Comparison of ENCODE assay signal across 1 cellular context in the genomic region with DNA sequence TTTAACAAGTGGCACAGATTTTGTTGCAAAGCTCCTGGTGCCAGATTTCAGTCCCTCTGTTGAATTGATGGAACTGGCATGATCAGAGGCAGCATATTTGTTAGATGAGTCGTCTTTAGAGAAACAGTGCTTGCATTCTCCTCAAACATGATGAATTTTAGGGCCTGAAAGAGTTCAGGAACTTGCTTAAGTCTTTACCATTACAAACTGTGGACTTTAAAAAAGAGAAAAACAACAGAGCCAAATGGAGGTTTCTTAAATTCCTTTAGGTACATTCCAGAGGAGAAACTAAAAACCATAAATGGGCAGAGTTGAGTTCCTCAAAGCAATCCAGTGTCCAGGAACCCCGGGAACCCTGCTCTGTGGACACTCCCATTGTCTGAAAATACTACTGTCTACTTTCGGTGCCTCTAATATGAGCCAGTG.
A peak's percentile ranks its signal among the peaks of the same experiment; 100 is the strongest.
TF ChIP-seq lines count a peak whose summit lies in the region.

No MANE protein-coding gene starts in this region.

TF ChIP-seq in HepG2, 621 proteins besides CTCF, POLR2A, EP300 and RAD21:
- no peak for TF ChIP-seq ZNF232 (CRISPR knock-in tag; IDR thresholded peaks at IDR 0.05; ENCODE audit: borderline replicate concordance)
- TF ChIP-seq, protein P1, sequence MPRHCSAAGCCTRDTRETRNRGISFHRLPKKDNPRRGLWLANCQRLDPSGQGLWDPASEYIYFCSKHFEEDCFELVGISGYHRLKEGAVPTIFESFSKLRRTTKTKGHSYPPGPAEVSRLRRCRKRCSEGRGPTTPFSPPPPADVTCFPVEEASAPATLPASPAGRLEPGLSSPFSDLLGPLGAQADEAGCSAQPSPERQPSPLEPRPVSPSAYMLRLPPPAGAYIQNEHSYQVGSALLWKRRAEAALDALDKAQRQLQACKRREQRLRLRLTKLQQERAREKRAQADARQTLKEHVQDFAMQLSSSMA (CRISPR knock-in tag; IDR thresholded peaks at IDR 0.05) = no peak
- TF ChIP-seq ZNF468 (CRISPR knock-in tag; IDR thresholded peaks at IDR 0.05) = no peak
- 0 out of 2 replicates have a peak, but pooled peaks have one; percentile 38 for TF ChIP-seq JUN (CRISPR knock-in tag; IDR thresholded peaks at IDR 0.05)
- TF ChIP-seq ZNF33A (CRISPR knock-in tag; IDR thresholded peaks at IDR 0.05; ENCODE audit: borderline replicate concordance) = no peak
- TF ChIP-seq, protein P2, sequence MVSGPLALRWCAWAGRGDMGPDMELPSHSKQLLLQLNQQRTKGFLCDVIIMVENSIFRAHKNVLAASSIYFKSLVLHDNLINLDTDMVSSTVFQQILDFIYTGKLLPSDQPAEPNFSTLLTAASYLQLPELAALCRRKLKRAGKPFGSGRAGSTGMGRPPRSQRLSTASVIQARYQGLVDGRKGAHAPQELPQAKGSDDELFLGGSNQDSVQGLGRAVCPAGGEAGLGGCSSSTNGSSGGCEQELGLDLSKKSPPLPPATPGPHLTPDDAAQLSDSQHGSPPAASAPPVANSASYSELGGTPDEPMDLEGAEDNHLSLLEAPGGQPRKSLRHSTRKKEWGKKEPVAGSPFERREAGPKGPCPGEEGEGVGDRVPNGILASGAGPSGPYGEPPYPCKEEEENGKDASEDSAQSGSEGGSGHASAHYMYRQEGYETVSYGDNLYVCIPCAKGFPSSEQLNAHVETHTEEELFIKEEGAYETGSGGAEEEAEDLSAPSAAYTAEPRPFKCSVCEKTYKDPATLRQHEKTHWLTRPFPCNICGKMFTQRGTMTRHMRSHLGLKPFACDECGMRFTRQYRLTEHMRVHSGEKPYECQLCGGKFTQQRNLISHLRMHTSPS (CRISPR knock-in tag; IDR thresholded peaks at IDR 0.05; ENCODE audit: low read depth) = no peak
- TF ChIP-seq FOSL2 (CRISPR knock-in tag; IDR thresholded peaks at IDR 0.05) = peak; percentile 72
- no peak for TF ChIP-seq TMF1 (CRISPR knock-in tag; IDR thresholded peaks at IDR 0.05; ENCODE audit: low read depth)
- TF ChIP-seq, protein P3, sequence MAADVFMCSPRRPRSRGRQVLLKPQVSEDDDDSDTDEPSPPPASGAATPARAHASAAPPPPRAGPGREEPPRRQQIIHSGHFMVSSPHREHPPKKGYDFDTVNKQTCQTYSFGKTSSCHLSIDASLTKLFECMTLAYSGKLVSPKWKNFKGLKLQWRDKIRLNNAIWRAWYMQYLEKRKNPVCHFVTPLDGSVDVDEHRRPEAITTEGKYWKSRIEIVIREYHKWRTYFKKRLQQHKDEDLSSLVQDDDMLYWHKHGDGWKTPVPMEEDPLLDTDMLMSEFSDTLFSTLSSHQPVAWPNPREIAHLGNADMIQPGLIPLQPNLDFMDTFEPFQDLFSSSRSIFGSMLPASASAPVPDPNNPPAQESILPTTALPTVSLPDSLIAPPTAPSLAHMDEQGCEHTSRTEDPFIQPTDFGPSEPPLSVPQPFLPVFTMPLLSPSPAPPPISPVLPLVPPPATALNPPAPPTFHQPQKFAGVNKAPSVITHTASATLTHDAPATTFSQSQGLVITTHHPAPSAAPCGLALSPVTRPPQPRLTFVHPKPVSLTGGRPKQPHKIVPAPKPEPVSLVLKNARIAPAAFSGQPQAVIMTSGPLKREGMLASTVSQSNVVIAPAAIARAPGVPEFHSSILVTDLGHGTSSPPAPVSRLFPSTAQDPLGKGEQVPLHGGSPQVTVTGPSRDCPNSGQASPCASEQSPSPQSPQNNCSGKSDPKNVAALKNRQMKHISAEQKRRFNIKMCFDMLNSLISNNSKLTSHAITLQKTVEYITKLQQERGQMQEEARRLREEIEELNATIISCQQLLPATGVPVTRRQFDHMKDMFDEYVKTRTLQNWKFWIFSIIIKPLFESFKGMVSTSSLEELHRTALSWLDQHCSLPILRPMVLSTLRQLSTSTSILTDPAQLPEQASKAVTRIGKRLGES (CRISPR knock-in tag; IDR thresholded peaks at IDR 0.05; ENCODE audit: borderline replicate concordance) = no peak
- no peak for TF ChIP-seq NFE2 (CRISPR knock-in tag; IDR thresholded peaks at IDR 0.05)
- TF ChIP-seq ZFP36L1 (CRISPR knock-in tag; IDR thresholded peaks at IDR 0.05) = no peak
- TF ChIP-seq, protein P4, sequence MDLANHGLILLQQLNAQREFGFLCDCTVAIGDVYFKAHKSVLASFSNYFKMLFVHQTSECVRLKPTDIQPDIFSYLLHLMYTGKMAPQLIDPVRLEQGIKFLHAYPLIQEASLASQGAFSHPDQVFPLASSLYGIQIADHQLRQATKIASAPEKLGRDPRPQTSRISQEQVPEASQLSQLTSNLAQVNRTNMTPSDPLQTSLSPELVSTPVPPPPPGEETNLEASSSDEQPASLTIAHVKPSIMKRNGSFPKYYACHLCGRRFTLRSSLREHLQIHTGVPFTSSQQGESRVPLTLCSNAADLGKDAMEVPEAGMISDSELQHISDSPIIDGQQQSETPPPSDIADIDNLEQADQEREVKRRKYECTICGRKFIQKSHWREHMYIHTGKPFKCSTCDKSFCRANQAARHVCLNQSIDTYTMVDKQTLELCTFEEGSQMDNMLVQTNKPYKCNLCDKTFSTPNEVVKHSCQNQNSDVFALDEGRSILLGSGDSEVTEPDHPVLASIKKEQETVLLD (CRISPR knock-in tag; IDR thresholded peaks at IDR 0.05; ENCODE audit: low read depth) = no peak
- TF ChIP-seq, protein P5, sequence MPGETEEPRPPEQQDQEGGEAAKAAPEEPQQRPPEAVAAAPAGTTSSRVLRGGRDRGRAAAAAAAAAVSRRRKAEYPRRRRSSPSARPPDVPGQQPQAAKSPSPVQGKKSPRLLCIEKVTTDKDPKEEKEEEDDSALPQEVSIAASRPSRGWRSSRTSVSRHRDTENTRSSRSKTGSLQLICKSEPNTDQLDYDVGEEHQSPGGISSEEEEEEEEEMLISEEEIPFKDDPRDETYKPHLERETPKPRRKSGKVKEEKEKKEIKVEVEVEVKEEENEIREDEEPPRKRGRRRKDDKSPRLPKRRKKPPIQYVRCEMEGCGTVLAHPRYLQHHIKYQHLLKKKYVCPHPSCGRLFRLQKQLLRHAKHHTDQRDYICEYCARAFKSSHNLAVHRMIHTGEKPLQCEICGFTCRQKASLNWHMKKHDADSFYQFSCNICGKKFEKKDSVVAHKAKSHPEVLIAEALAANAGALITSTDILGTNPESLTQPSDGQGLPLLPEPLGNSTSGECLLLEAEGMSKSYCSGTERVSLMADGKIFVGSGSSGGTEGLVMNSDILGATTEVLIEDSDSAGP (CRISPR knock-in tag; IDR thresholded peaks at IDR 0.05; ENCODE audit: borderline replicate concordance) = no peak
- TF ChIP-seq ZMYM2 (CRISPR knock-in tag; IDR thresholded peaks at IDR 0.05) = no peak
- TF ChIP-seq WIZ (CRISPR knock-in tag; IDR thresholded peaks at IDR 0.05) = no peak
- TF ChIP-seq ZNF274 (CRISPR knock-in tag; IDR thresholded peaks at IDR 0.05) = no peak
- no peak for TF ChIP-seq ZNF720 (CRISPR knock-in tag; IDR thresholded peaks at IDR 0.05)
- TF ChIP-seq ZNF709 (CRISPR knock-in tag; IDR thresholded peaks at IDR 0.05) = no peak
- TF ChIP-seq ZNF484 (CRISPR knock-in tag; IDR thresholded peaks at IDR 0.05; ENCODE audit: borderline replicate concordance, low read depth) = no peak
- peak; percentile 59 for TF ChIP-seq TEAD3 (CRISPR knock-in tag; optimal IDR thresholded peaks at IDR 0.05; ENCODE audit: borderline replicate concordance)
- TF ChIP-seq, protein P6, sequence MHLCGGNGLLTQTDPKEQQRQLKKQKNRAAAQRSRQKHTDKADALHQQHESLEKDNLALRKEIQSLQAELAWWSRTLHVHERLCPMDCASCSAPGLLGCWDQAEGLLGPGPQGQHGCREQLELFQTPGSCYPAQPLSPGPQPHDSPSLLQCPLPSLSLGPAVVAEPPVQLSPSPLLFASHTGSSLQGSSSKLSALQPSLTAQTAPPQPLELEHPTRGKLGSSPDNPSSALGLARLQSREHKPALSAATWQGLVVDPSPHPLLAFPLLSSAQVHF (CRISPR knock-in tag; IDR thresholded peaks at IDR 0.05) = no peak
- no peak for TF ChIP-seq NFE2L2 (IDR thresholded peaks at IDR 0.05; ENCODE audit: low read length)
- TF ChIP-seq BORCS8-MEF2B (CRISPR knock-in tag; IDR thresholded peaks at IDR 0.05) = no peak
TF ChIP-seq in HepG2: peak in this region for 3.
